Comparison of ENCODE assay signal across 1 cellular context in genomic region chr17:60153606-60154355, GRCh38.
TF ChIP-seq lines count a peak whose summit lies in the region.

No MANE protein-coding gene starts in this region.

TF ChIP-seq in H1, 55 proteins besides CTCF, POLR2A, EP300 and RAD21 (continued from another document):
- no peak for TF ChIP-seq EZH2 (IDR thresholded peaks at IDR 0.05; ENCODE audit: low read depth, low read length, severe bottlenecking)
- TF ChIP-seq SIN3A (conservative IDR thresholded peaks at IDR 0.05 in 1 of 2, IDR thresholded peaks at IDR 0.05 in 1 of 2; ENCODE audit: low read depth in 1 of 2, low read length in 2 of 2) = no peak
- TF ChIP-seq TCF12 (IDR thresholded peaks at IDR 0.05; ENCODE audit: low read depth, low read length) = no peak
- no peak for TF ChIP-seq SRF (IDR thresholded peaks at IDR 0.05; ENCODE audit: low read depth, low read length)
- no peak for TF ChIP-seq CHD2 (IDR thresholded peaks at IDR 0.05; ENCODE audit: low read length)
- TF ChIP-seq HDAC6 (IDR thresholded peaks at IDR 0.05; ENCODE audit: low read depth, low read length) = no peak
- no peak for TF ChIP-seq YY1 (IDR thresholded peaks at IDR 0.05; ENCODE audit: low read depth, low read length)
- TF ChIP-seq EGR1 (IDR thresholded peaks at IDR 0.05; ENCODE audit: borderline replicate concordance, low read depth, low read length) = no peak
- no peak for TF ChIP-seq KDM5A (IDR thresholded peaks at IDR 0.05; ENCODE audit: low read length)
- no peak for TF ChIP-seq CREB1 (IDR thresholded peaks at IDR 0.05)
- no peak for TF ChIP-seq CBX5 (IDR thresholded peaks at IDR 0.05; ENCODE audit: low read depth, low read length)
- no peak for TF ChIP-seq TAF1 (IDR thresholded peaks at IDR 0.05; ENCODE audit: low read depth, low read length)
TF ChIP-seq in H1: peak in this region for 0.
